Comparison of ENCODE assay signal across 15 cellular contexts in genomic region chr19:50739132-50739746, GRCh38. TPM values are rescaled to one million over a fixed set of nuclear protein-coding genes. Genes with fewer than 3 reads are reported as not detected.
DNase-seq lines count a peak whose midpoint lies in the region; ATAC-seq, FAIRE-seq and TF ChIP-seq lines count a peak whose summit lies in the region.
"Had no signal": no experiment of that assay in that cellular context is flagged by ENCODE, and none has a peak within 500 bp of the region (broad histone marks: within the 10 kb centered on the region; RNA-seq: fewer than 3 reads in every experiment).

No MANE protein-coding gene starts in this region.

- H3K4me1 Mint-ChIP-seq in neural crest cell (peaks cover 4% of the 10 kb centered on the region), natural killer cell (no peaks in the 10 kb centered on the region), T-cell (peaks cover 0 to 7% (median 0%) of the 10 kb centered on the region in 3 donors)
- H3K4me1 Mint-ChIP-seq: CD4-positive, CD25-positive, alpha-beta regulatory T cell; GM23338 had no signal

- TF ChIP-seq CTCF in A673 (conservative IDR thresholded peaks at IDR 0.05; ENCODE audit: low read depth, low read length) (no peak), D721Med (IDR thresholded peaks at IDR 0.05; ENCODE audit: insufficient read depth, missing control alignments) (no peak), NB4 (IDR thresholded peaks at IDR 0.05; ENCODE audit: low read depth, low read length) (no peak), neural crest cell (conservative IDR thresholded peaks at IDR 0.05) (no peak), natural killer cell (IDR thresholded peaks at IDR 0.05) (no peak)

- DNase-seq in A673 (ENCODE audit: low spot score) (peak; percentile 91), D721Med (ENCODE audit: insufficient read length, low spot score) (peak; percentile 8), NB4 (ENCODE audit: low read depth) (peak; percentile 52), neural crest cell (ENCODE audit: low read depth, low spot score) (no peak), KG1 (lab: John Stamatoyannopoulos, UW) (no peak), natural killer cell (no peak), T-cell (no peak)
- DNase-seq: CD4-positive, CD25-positive, alpha-beta regulatory T cell; DMS 273 treated with DMSO at 0.1 percent for 48 hours had no signal

- peaks cover 68% of the 10 kb centered on the region for H3K27me3 Mint-ChIP-seq in neural crest cell (ENCODE audit: low read depth)
- H3K27me3 Mint-ChIP-seq in natural killer cell (ENCODE audit: low read depth in 2 of 2) = peaks cover 11 to 24% of the 10 kb centered on the region in 2 donors
- H3K27me3 Mint-ChIP-seq in T-cell = peaks cover 40 to 65% of the 10 kb centered on the region in 2 donors

- no peaks in the 10 kb centered on the region for H3K36me3 ChIP-seq in A673 (ENCODE audit: insufficient read depth, low read length, poor library complexity, severe bottlenecking)

- peaks cover 51% of the 10 kb centered on the region for H3K4me1 ChIP-seq in A673 (ENCODE audit: insufficient read depth, low read length, poor library complexity, severe bottlenecking)

- POLR2A ChIA-PET in A673 (lab: Charles Lee; ENCODE audit: low non-redundant PET) (interaction anchor here (0.6 kb wide), 1 partner anchor 1099 kb away, joined by 3 read pairs; no protein-coding TSS in a partner anchor), T-cell (lab: Charles Lee) (no interaction called here)

- no peaks in the 10 kb centered on the region for H3K27me3 ChIP-seq in A673 (replicated peaks; ENCODE audit: insufficient read depth, low read depth, low read length, poor library complexity)

- H3K36me3 Mint-ChIP-seq in neural crest cell (ENCODE audit: low read depth) (no peaks in the 10 kb centered on the region), natural killer cell (no peaks in the 10 kb centered on the region), T-cell (no peaks in the 10 kb centered on the region)
- H3K36me3 Mint-ChIP-seq: CD4-positive, CD25-positive, alpha-beta regulatory T cell; IgD-negative memory B cell had no signal

- CTCF ChIA-PET in A673 (lab: Charles Lee) (interaction anchor here (0.6 kb wide), 1 partner anchor 15 kb away, joined by 6 read pairs; no protein-coding TSS in a partner anchor), T-cell (lab: Charles Lee) (no interaction called here)

- BruUV-seq in A673 (replicated peaks; lab: Mats Ljungman, UMichigan) = no TSS peak

- H3K4me3 Mint-ChIP-seq in neural crest cell = no peak overlapping the region
- H3K4me3 Mint-ChIP-seq in natural killer cell = no peak overlapping the region
- H3K4me3 Mint-ChIP-seq in T-cell = no peak overlapping the region
- H3K4me3 Mint-ChIP-seq: CD4-positive, CD25-positive, alpha-beta regulatory T cell; GM23338; IgD-negative memory B cell had no signal

- ATAC-seq in natural killer cell (no peak), T-cell (replicated peaks in 1 of 4) (no peak)
- ATAC-seq: GM23338 had no signal

- H3K9me3 Mint-ChIP-seq in neural crest cell (no peaks in the 10 kb centered on the region), natural killer cell (no peaks in the 10 kb centered on the region), T-cell (no peaks in the 10 kb centered on the region)

- no peak for FAIRE-seq in D721Med (lab: Jason Lieb, UNC)
- FAIRE-seq: A204.1 had no signal

- H3K9me3 ChIP-seq in A673 (ENCODE audit: low read depth, low read length, poor library complexity, severe bottlenecking) = no peaks in the 10 kb centered on the region

- peak overlapping the region; percentile 44 for H3K27ac Mint-ChIP-seq in neural crest cell (ENCODE audit: unreplicated experiment)
- no peak overlapping the region for H3K27ac Mint-ChIP-seq in natural killer cell
- peak overlapping the region in 1 of 2 donors; percentile 1 for H3K27ac Mint-ChIP-seq in T-cell
- H3K27ac Mint-ChIP-seq: CD4-positive, CD25-positive, alpha-beta regulatory T cell; GM23338 had no signal

- TF ChIP-seq POLR2A in NB4 (IDR thresholded peaks at IDR 0.05; ENCODE audit: extremely low read depth, insufficient read length) = no peak

- peak overlapping the region; percentile 25 for H3K4me3 ChIP-seq in A673 (ENCODE audit: low read depth, low read length, poor library complexity, severe bottlenecking)
- H3K4me3 ChIP-seq in NB4 (ENCODE audit: low read depth, low read length) = peak overlapping the region; percentile 32
- H3K4me3 ChIP-seq: GM23338 had no signal

- peak overlapping the region; percentile 88 for H3K27ac ChIP-seq in A673 (ENCODE audit: low read depth, low read length, poor library complexity, severe bottlenecking)

- intact Hi-C loops in A673 (cut with micrococcal nuclease; ENCODE audit: unreplicated experiment) (loop anchor here (10.0 kb wide), 1 partner anchor 1224 kb away; the partner anchor contains the start of gene FCGRT), natural killer cell (cut with micrococcal nuclease) (no loop called here)

RNA-seq across cellular contexts. Expression of gene CLEC11A, which starts 16.1 kb away (rescaled TPM):
- total RNA-seq in A673 (2021) (59.1 TPM in 2 replicates), neural crest cell (7.6 and 7.9 TPM in 2 replicates), natural killer cell (1 to 10 TPM; 2.3 to 4.0 (median 3.3) TPM), T-cell (1 to 10 TPM; 1.4 to 5.0 (median 3.7) TPM)

RNA-seq across cellular contexts. Expression of gene SHANK1, which starts 19.6 kb away (rescaled TPM):
- total RNA-seq in A673 (2021) (69.7 and 69.8 TPM in 2 replicates), neural crest cell (6.7 and 6.8 TPM in 2 replicates), natural killer cell (under 1 TPM; 0.05 to 0.75 (median 0.20) TPM), T-cell (1 to 10 TPM in 2 of 5 donors, under 1 TPM in 3; 0.06 to 3.3 (median 0.36) TPM)
- total RNA-seq: CD4-positive, CD25-positive, alpha-beta regulatory T cell had no signal

RNA-seq across cellular contexts. Expression of gene GPR32, which starts 31.0 kb away (rescaled TPM):
- total RNA-seq in A673 (2021) (not detected in 2 replicates), neural crest cell (not detected in 2 replicates), natural killer cell (not detected), T-cell (not detected)
- total RNA-seq: CD4-positive, CD25-positive, alpha-beta regulatory T cell; Daoy; GM23338; H7; HT1080 had no signal

RNA-seq across cellular contexts. Expression of gene ACP4, which starts 51.0 kb away (rescaled TPM):
- not detected in 2 replicates for total RNA-seq in A673 (2021)
- not detected in 2 replicates for total RNA-seq in neural crest cell
- total RNA-seq in natural killer cell = not detected
- not detected for total RNA-seq in T-cell
- total RNA-seq: CD4-positive, CD25-positive, alpha-beta regulatory T cell; Daoy; GM23338; H7; HT1080 had no signal

Comparison
In these comparisons a context has a peak if more than half of its experiments do, and no peak if none do; other contexts are left out.
1. DNase-seq: peak in A673 (single experiment), D721Med (single experiment) and NB4 (single experiment); none in neural crest cell (single experiment), KG1 (single experiment), natural killer cell (single experiment) and T-cell (0 of 34).